ENCODE assay signal across 17 cellular contexts in the genomic region with DNA sequence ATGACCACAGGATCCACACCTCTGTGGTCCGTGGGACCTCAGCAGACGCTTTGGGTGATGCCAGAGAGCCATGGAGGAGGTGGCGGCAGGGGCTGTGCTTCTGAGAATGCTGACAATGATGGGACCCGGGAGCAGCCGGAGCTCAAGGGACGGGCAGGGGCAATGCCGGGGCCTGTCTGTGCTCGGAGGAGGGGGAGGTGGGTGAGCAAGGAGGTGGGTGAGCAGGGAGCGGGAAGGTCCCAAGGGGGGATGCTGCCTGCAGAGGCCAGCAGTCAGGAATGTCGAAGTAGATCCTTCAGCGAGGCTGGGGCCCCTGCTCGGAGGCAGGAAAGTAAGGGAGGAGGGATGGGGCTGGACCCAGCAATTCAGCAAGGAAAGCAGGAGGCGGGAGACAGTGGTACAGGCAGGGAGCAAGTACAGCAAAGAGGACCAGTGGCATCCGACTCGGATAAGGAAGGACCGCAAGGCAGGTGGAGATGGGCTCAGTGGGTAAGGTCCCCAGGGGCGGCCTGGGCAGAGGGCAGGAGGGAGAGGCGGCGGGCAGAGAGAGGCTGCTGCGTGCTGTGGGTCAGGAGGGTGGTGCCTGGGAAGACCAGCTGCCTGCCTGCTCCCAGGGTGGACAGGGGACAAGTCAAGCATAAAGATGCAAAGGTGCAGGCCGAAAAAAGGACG. TPM values are rescaled to one million over a fixed set of nuclear protein-coding genes. Genes with fewer than 3 reads are reported as not detected.
DNase-seq lines count a peak whose midpoint lies in the region; ATAC-seq, FAIRE-seq and TF ChIP-seq lines count a peak whose summit lies in the region.
"Had no signal": no experiment of that assay in that cellular context is flagged by ENCODE, and none has a peak within 500 bp of the region (broad histone marks: within the 10 kb centered on the region; RNA-seq: fewer than 3 reads in every experiment).

No MANE protein-coding gene starts in this region.

- H3K4me3 ChIP-seq in neuronal stem cell (ENCODE audit: low read length in 2 of 2), result no peak overlapping the region
- H3K4me3 ChIP-seq in tibial artery, result no peak overlapping the region
- no peak overlapping the region for H3K4me3 ChIP-seq in small intestine (ENCODE audit: low read depth in 1 of 2, low read length in 2 of 2)
- H3K4me3 ChIP-seq: BLaER1 treated with 17β-estradiol and CSF1 and Interleukin-3, amounts not matched to agents 10 nM and 100 nM; HAP-1; Peyer's patch had no signal

- H3K27me3 ChIP-seq in neuronal stem cell (ENCODE audit: control insufficient read depth in 3 of 3, insufficient read depth in 3 of 3, low read depth in 1 of 3, low read length in 3 of 3), result peaks cover 0 to 4% (median 0%) of the 10 kb centered on the region in 3 experiments
- H3K27me3 ChIP-seq in tibial artery, result no peaks in the 10 kb centered on the region
- no peaks in the 10 kb centered on the region for H3K27me3 ChIP-seq in small intestine (ENCODE audit: control insufficient read depth in 2 of 2, insufficient read depth in 2 of 2, low read length in 2 of 2)
- H3K27me3 ChIP-seq: BLaER1 treated with 17β-estradiol and CSF1 and Interleukin-3, amounts not matched to agents 10 nM and 100 nM; Peyer's patch had no signal

- no peak overlapping the region for H3K4me2 ChIP-seq in neuronal stem cell (ENCODE audit: insufficient read depth, low read length, poor library complexity, severe bottlenecking)
- H3K4me2 ChIP-seq: BLaER1 treated with 17β-estradiol and CSF1 and Interleukin-3, amounts not matched to agents 10 nM and 100 nM had no signal

- peak; percentile 38 for DNase-seq in activated effector memory CD4-positive, alpha-beta T cell treated with anti-CD3 and anti-CD28 coated beads, Interleukin-2, amount 50 U/mL, for 16 hours
- DNase-seq in activated effector memory CD4-positive, alpha-beta T cell treated with Interleukin-2 at 50 U/mL for 16 hours, result no peak
- DNase-seq in left ventricle myocardium superior (peak; percentile 26), neuronal stem cell (ENCODE audit: low spot score) (no peak), tibial artery (peak in 1 of 2 donors; percentile 53), NCI-H2107 treated with DMSO at 0.1 percent for 48 hours (lab: John Stamatoyannopoulos, UW; ENCODE audit: unreplicated experiment) (no peak), small intestine (no peak)
- no peak for DNase-seq in activated naive CD8-positive, alpha-beta T cell treated with anti-CD3 and anti-CD28 coated beads, Interleukin-2, amount 50 U/mL, for 24 hours
- DNase-seq: DMS 273 treated with DMSO at 0.1 percent for 48 hours, NCI-H1417, NCI-H1930, NCI-H510A treated with DMSO at 0.1 percent for 48 hours had no signal

- peak overlapping the region; percentile 77 for H2AK5ac ChIP-seq in neuronal stem cell (ENCODE audit: low read depth, low read length)

- peaks cover 8% of the 10 kb centered on the region for H3K9me3 Mint-ChIP-seq in activated naive CD8-positive, alpha-beta T cell treated with anti-CD3 and anti-CD28 coated beads, Interleukin-2, amount 50 U/mL, for 24 hours

- no peak for ATAC-seq in left ventricle myocardium superior
- no peak for ATAC-seq in activated naive CD8-positive, alpha-beta T cell treated with anti-CD3 and anti-CD28 coated beads, Interleukin-2, amount 50 U/mL, for 24 hours

- peaks cover 1% of the 10 kb centered on the region for H3K27me3 Mint-ChIP-seq in activated naive CD8-positive, alpha-beta T cell treated with anti-CD3 and anti-CD28 coated beads, Interleukin-2, amount 50 U/mL, for 24 hours

- H3K36me3 Mint-ChIP-seq in activated naive CD8-positive, alpha-beta T cell treated with anti-CD3 and anti-CD28 coated beads, Interleukin-2, amount 50 U/mL, for 24 hours (ENCODE audit: low read depth), result no peaks in the 10 kb centered on the region
- H3K36me3 Mint-ChIP-seq: IgD-negative memory B cell had no signal

- no peak overlapping the region for H2BK15ac ChIP-seq in neuronal stem cell (ENCODE audit: low read length)

- H3K79me1 ChIP-seq in neuronal stem cell (ENCODE audit: low read depth, low read length), result no peaks in the 10 kb centered on the region

- no peak overlapping the region for H2BK12ac ChIP-seq in neuronal stem cell (ENCODE audit: low read length)

- FAIRE-seq in small intestine (lab: Jason Lieb, UNC), result no peak

- H3K4me1 Mint-ChIP-seq in activated naive CD8-positive, alpha-beta T cell treated with anti-CD3 and anti-CD28 coated beads, Interleukin-2, amount 50 U/mL, for 24 hours, result no peaks in the 10 kb centered on the region
- H3K4me1 Mint-ChIP-seq: IgD-negative memory B cell had no signal

- peak overlapping the region; percentile 25 for H3K14ac ChIP-seq in neuronal stem cell (ENCODE audit: low read length)

- H3K9me3 ChIP-seq in neuronal stem cell (replicated peaks in 1 of 2; ENCODE audit: control insufficient read depth in 2 of 2, insufficient read depth in 1 of 2, low read depth in 1 of 2, low read length in 2 of 2), result no peaks in the 10 kb centered on the region
- no peaks in the 10 kb centered on the region for H3K9me3 ChIP-seq in tibial artery
- no peaks in the 10 kb centered on the region for H3K9me3 ChIP-seq in small intestine (ENCODE audit: control insufficient read depth, low read depth)
- H3K9me3 ChIP-seq: HAP-1 had no signal

- H3K4me3 Mint-ChIP-seq in activated naive CD8-positive, alpha-beta T cell treated with anti-CD3 and anti-CD28 coated beads, Interleukin-2, amount 50 U/mL, for 24 hours, result no peak overlapping the region
- H3K4me3 Mint-ChIP-seq: IgD-negative memory B cell had no signal

- no peak overlapping the region for H3K27ac Mint-ChIP-seq in activated naive CD8-positive, alpha-beta T cell treated with anti-CD3 and anti-CD28 coated beads, Interleukin-2, amount 50 U/mL, for 24 hours
- H3K27ac Mint-ChIP-seq: IgD-negative memory B cell had no signal

- H3K4ac ChIP-seq in neuronal stem cell (ENCODE audit: low read length), result no peak overlapping the region

- H4K91ac ChIP-seq in neuronal stem cell (ENCODE audit: low read depth, low read length, poor library complexity), result no peak overlapping the region

- H2AFZ ChIP-seq in neuronal stem cell (ENCODE audit: low read length), result no peak overlapping the region

- no CpG with 5 or more reads among the region's 22 CpGs for WGBS in neuronal stem cell (ENCODE audit: extremely low coverage in 2 of 2, insufficient read length in 2 of 2, insufficient replicate concordance in 1 of 2), 2 donors
- WGBS in small intestine, 3 donors, result 74 to 89% (median 84%) methylated on average over 22 of the region's 22 CpGs

- H3K27ac ChIP-seq in neuronal stem cell (replicated peaks; ENCODE audit: low read length), result no peak overlapping the region
- H3K27ac ChIP-seq in tibial artery, result peak overlapping the region; percentile 53 to 60
- no peak overlapping the region for H3K27ac ChIP-seq in small intestine (ENCODE audit: low read depth in 1 of 2, low read length in 1 of 2)
- H3K27ac ChIP-seq: 22Rv1; BLaER1 treated with 17β-estradiol and CSF1 and Interleukin-3, amounts not matched to agents 10 nM and 100 nM; Peyer's patch had no signal

- H3K23ac ChIP-seq in neuronal stem cell (ENCODE audit: low read depth, low read length, poor library complexity), result peak overlapping the region; percentile 86

- no peak overlapping the region for H4K8ac ChIP-seq in neuronal stem cell (ENCODE audit: low read depth, low read length)

- peak overlapping the region; percentile 70 for H2BK5ac ChIP-seq in neuronal stem cell (ENCODE audit: low read length)

- H3K36me3 ChIP-seq in neuronal stem cell (replicated peaks in 1 of 2; ENCODE audit: control insufficient read depth in 2 of 2, insufficient read depth in 2 of 2, low read length in 2 of 2), result no peaks in the 10 kb centered on the region
- no peaks in the 10 kb centered on the region for H3K36me3 ChIP-seq in tibial artery
- H3K36me3 ChIP-seq in small intestine (ENCODE audit: control insufficient read depth in 2 of 2, insufficient read depth in 2 of 2, low read length in 2 of 2), result no peaks in the 10 kb centered on the region
- H3K36me3 ChIP-seq: BLaER1 treated with 17β-estradiol and CSF1 and Interleukin-3, amounts not matched to agents 10 nM and 100 nM; HAP-1; Peyer's patch had no signal

- no peak overlapping the region for H2BK120ac ChIP-seq in neuronal stem cell (ENCODE audit: low read depth, low read length)

- TF ChIP-seq CTCF in tibial artery (IDR thresholded peaks at IDR 0.05), result no peak

- H3K18ac ChIP-seq in neuronal stem cell (ENCODE audit: low read length), result peak overlapping the region; percentile 73

- no peak overlapping the region for H3K9ac ChIP-seq in neuronal stem cell (ENCODE audit: low read depth, low read length, poor library complexity)
- H3K9ac ChIP-seq: BLaER1 treated with 17β-estradiol and CSF1 and Interleukin-3, amounts not matched to agents 10 nM and 100 nM had no signal

- H3K4me1 ChIP-seq in neuronal stem cell (ENCODE audit: control insufficient read depth in 2 of 2, insufficient read depth in 1 of 2, low read depth in 1 of 2, low read length in 2 of 2) (peaks cover 0 to 11% of the 10 kb centered on the region in 2 donors), tibial artery (peaks cover 0 to 67% (median 38%) of the 10 kb centered on the region in 4 donors), small intestine (ENCODE audit: control insufficient read depth in 2 of 2, insufficient read depth in 1 of 2, low read depth in 1 of 2, low read length in 1 of 2) (no peaks in the 10 kb centered on the region)
- H3K4me1 ChIP-seq: HAP-1, Peyer's patch had no signal

- intact Hi-C loops in left ventricle myocardium superior (cut with micrococcal nuclease) (no loop called here), tibial artery (cut with DNase I; ENCODE audit: low total_unique reads) (no loop called here)

RNA-seq across cellular contexts. Expression of gene ADAMTS2, which starts 49.0 kb away (rescaled TPM):
- 4.3 TPM for total RNA-seq in left ventricle myocardium superior
- 5.3 TPM for polyA plus RNA-seq in neuronal stem cell (2013, experiment 1 of 2)
- polyA plus RNA-seq in neuronal stem cell (2013, experiment 2 of 2), result 5.7 TPM
- polyA plus RNA-seq in small intestine, result 1 to 10 TPM in 2 of 3 donors, under 1 TPM in 1; 0.22 to 6.3 (median 1.4) TPM
- polyA plus RNA-seq: IgD-negative memory B cell had no signal

Comparison
In these comparisons a context has a peak if more than half of its experiments do, and no peak if none do; other contexts are left out.
1. DNase-seq: peak in activated effector memory CD4-positive, alpha-beta T cell treated with anti-CD3 and anti-CD28 coated beads, Interleukin-2, amount 50 U/mL, for 16 hours (single experiment) and left ventricle myocardium superior (single experiment); none in activated effector memory CD4-positive, alpha-beta T cell treated with Interleukin-2 at 50 U/mL for 16 hours (single experiment), neuronal stem cell (single experiment), NCI-H2107 treated with DMSO at 0.1 percent for 48 hours (single experiment), small intestine (single experiment) and activated naive CD8-positive, alpha-beta T cell treated with anti-CD3 and anti-CD28 coated beads, Interleukin-2, amount 50 U/mL, for 24 hours (single experiment).
2. H3K27ac ChIP-seq: peak in tibial artery (2 of 2); none in neuronal stem cell (single experiment) and small intestine (0 of 2).